10 cellular contexts compared by ENCODE assay signal in the genomic region with DNA sequence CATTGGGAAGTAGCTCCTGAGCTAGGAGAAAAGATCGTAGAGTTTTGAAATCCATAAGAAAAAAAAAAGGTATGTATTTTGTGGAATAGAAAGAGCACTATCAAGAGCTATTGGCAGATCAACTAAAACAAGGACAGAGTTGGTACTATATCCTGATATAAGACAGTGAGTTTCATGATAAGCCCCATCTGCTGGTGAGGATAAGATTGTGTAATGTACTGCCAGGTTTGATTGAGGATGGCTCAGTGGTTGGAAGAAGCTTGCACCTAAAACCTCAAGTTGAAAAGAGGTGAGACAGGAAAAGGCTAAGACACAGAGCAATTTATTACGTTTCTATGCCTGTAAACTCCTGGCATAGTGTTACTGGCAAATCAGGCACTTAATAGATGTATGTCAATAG.
A peak's percentile ranks its signal among the peaks of the same experiment; 100 is the strongest.
DNase-seq lines count a peak whose midpoint lies in the region; ATAC-seq and TF ChIP-seq lines count a peak whose summit lies in the region.
"Had no signal": no experiment of that assay in that cellular context is flagged by ENCODE, and none has a peak within 500 bp of the region (broad histone marks: within the 10 kb centered on the region; RNA-seq: fewer than 3 reads in every experiment).

No MANE protein-coding gene starts in this region.

- peak; percentile 13 for TF ChIP-seq CTCF in fibroblast of villous mesenchyme (IDR thresholded peaks at IDR 0.05; ENCODE audit: insufficient read depth, low read depth, low read length)

- ATAC-seq in HG03135 (IDR thresholded peaks at IDR 0.05; ENCODE audit: unreplicated experiment), result no peak
- no peak for ATAC-seq in HG03039 (IDR thresholded peaks at IDR 0.05; ENCODE audit: unreplicated experiment)

- DNase-seq in AML-193 (lab: John Stamatoyannopoulos, UW) (peak; percentile 11 to 21), SHP77 treated with DMSO at 0.1 percent for 48 hours (lab: John Stamatoyannopoulos, UW) (peak; percentile 22), fibroblast of villous mesenchyme (ENCODE audit: low read depth) (no peak), D341Med (ENCODE audit: low spot score) (no peak), NCI-H1436 treated with DMSO at 0.1 percent for 48 hours (lab: John Stamatoyannopoulos, UW) (no peak)
- DNase-seq in Jurkat, Clone E6-1 (ENCODE audit: low read depth, low spot score), result peak; percentile 17
- DNase-seq: NCI-H2081 treated with DMSO at 0.1 percent for 48 hours had no signal

- H3K4me3 ChIP-seq in Jurkat, Clone E6-1 (ENCODE audit: low read length), result no peak overlapping the region
- H3K4me3 ChIP-seq in fibroblast of villous mesenchyme (ENCODE audit: low read depth, low read length), result no peak overlapping the region
- H3K4me3 ChIP-seq: cardiac muscle cell had no signal

Comparison
In these comparisons a context has a peak if more than half of its experiments do, and no peak if none do; other contexts are left out.
1. DNase-seq: peak in AML-193 (2 of 2), Jurkat, Clone E6-1 (single experiment) and SHP77 treated with DMSO at 0.1 percent for 48 hours (single experiment); none in fibroblast of villous mesenchyme (single experiment), D341Med (single experiment) and NCI-H1436 treated with DMSO at 0.1 percent for 48 hours (single experiment).